7 cellular contexts compared by ENCODE assay signal in the genomic region with DNA sequence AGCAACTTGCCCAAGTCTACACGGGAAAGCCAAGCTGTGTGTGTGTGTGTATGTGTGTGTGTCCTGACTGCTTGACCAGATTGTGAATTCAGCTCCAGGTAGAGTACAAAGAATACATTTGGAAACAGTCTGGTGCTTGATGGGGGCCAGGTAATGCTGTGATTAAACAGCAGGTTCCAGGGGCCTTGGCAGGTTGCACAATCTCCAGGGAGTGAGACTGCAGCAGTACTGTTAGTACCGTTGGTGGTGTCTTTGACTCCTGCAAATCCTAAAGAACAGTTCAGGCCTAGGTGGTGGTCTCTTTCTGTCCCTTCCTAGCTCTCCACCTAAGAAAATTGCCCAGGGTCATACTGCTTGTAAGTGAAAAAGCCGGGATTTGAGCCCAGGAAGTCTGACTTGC.
"Had no signal": no experiment of that assay in that cellular context is flagged by ENCODE, and none has a peak within 500 bp of the region (broad histone marks: within the 10 kb centered on the region; RNA-seq: fewer than 3 reads in every experiment).

No MANE protein-coding gene starts in this region.

- ATAC-seq: GM12878 had no signal

- FAIRE-seq: G401.6, GM12878, GM12891, GM18507, GM19239 had no signal

- H3K4me3 ChIP-seq: GM12878 had no signal

- DNase-seq: GDM1, GF-D8 had no signal
